8 cellular contexts compared by ENCODE assay signal in genomic region chr1:212285685-212286436, GRCh38. TPM values are rescaled to one million over a fixed set of nuclear protein-coding genes. Genes with fewer than 3 reads are reported as not detected.
DNase-seq lines count a peak whose midpoint lies in the region; ATAC-seq and TF ChIP-seq lines count a peak whose summit lies in the region.

No MANE protein-coding gene starts in this region.

- no peaks in the 10 kb centered on the region for H3K27me3 Mint-ChIP-seq in naive B cell

- peak overlapping the region; percentile 95 to 99 (median 98) for H3K27ac Mint-ChIP-seq in naive B cell

- DNase-seq in AG20443 (ENCODE audit: low spot score): peak; percentile 64
- peak; percentile 17 for DNase-seq in NK-92 (lab: John Stamatoyannopoulos, UW; ENCODE audit: unreplicated experiment)
- peak; percentile 86 for DNase-seq in activated CD8-positive, alpha-beta memory T cell treated with anti-CD3 and anti-CD28 coated beads, Interleukin-2, amount 50 U/mL, for 48 hours
- DNase-seq in erythroblast (lab: John Stamatoyannopoulos, UW): peak; percentile 77 to 86
- peak; percentile 76 for DNase-seq in naive B cell
- peak; percentile 58 to 91 (median 80) for DNase-seq in stimulated activated naive CD4-positive, alpha-beta T cell (lab: John Stamatoyannopoulos, UW)

- peak; percentile 24 for ATAC-seq in GM18909 (IDR thresholded peaks at IDR 0.05; ENCODE audit: poor library complexity, unreplicated experiment)
- peak; percentile 10 for ATAC-seq in HG03159 (IDR thresholded peaks at IDR 0.05; ENCODE audit: unreplicated experiment)
- peak; percentile 16 to 19 for ATAC-seq in naive B cell (ENCODE audit: low read depth in 2 of 2)

- peaks cover 29 to 42% (median 33%) of the 10 kb centered on the region in 3 donors for H3K4me1 Mint-ChIP-seq in naive B cell

- H3K4me3 Mint-ChIP-seq in naive B cell: peak overlapping the region; percentile 95 to 100 (median 98)

- no peaks in the 10 kb centered on the region for H3K9me3 Mint-ChIP-seq in naive B cell

- no peak for TF ChIP-seq POLR2A in erythroblast (IDR thresholded peaks at IDR 0.05; ENCODE audit: low read length)

- peaks cover 0 to 8% of the 10 kb centered on the region in 2 donors for H3K36me3 Mint-ChIP-seq in naive B cell

RNA-seq across cellular contexts. Expression of gene PPP2R5A, which starts 0.7 kb away (rescaled TPM):
- 10 to 100 TPM; 22.0 to 38.2 (median 31.7) TPM for polyA plus RNA-seq in naive B cell (ENCODE audit: low read depth in 6 of 6)

Comparison
In these comparisons a context has a peak if more than half of its experiments do, and no peak if none do; other contexts are left out.
1. Peak in every context shown above with its lines: DNase-seq and ATAC-seq.
2. DNase-seq: peak in every context shown above with its lines; median percentile 86 in activated CD8-positive, alpha-beta memory T cell treated with anti-CD3 and anti-CD28 coated beads, Interleukin-2, amount 50 U/mL, for 48 hours; 82 in erythroblast; 80 in stimulated activated naive CD4-positive, alpha-beta T cell; 76 in naive B cell; 64 in AG20443; 17 in NK-92.